In the genomic region with DNA sequence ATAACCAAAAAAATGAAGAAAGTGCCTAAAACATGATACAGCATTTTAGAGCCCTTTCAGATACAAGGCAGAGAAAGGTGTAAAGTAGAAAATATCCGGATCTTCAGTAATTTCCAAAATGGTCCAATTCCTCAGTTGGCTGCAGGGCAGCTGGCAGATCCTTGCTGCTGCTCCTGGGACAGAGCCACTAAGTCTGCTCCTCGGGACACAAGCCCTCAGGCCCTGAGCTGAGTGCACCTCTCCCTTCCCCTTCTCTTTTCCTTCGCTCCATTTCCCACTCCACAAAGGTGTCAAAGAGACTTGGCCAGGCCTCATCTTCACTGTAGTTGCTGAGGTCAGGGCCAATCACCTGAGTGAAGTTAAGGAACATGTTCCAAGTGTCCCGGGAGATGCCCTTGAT, we compare ENCODE assay signal across 23 cellular contexts. TPM values are rescaled to one million over a fixed set of nuclear protein-coding genes. Genes with fewer than 3 reads are reported as not detected.
DNase-seq lines count a peak whose midpoint lies in the region; ATAC-seq, FAIRE-seq and TF ChIP-seq lines count a peak whose summit lies in the region.
"Had no signal": no experiment of that assay in that cellular context is flagged by ENCODE, and none has a peak within 500 bp of the region (broad histone marks: within the 10 kb centered on the region; RNA-seq: fewer than 3 reads in every experiment).

No MANE protein-coding gene starts in this region.

- TF ChIP-seq EP300 in esophagus muscularis mucosa (IDR thresholded peaks at IDR 0.05), result no peak

- H3K4me3 Mint-ChIP-seq in HFFc6, result no peak overlapping the region
- H3K4me3 Mint-ChIP-seq: activated naive CD4-positive, alpha-beta T cell treated with anti-CD3 and anti-CD28 coated beads, Interleukin-2, amount 50 U/mL, for 24 hours; CD4-positive, CD25-positive, alpha-beta regulatory T cell; stimulated activated naive CD8-positive, alpha-beta T cell treated with anti-CD3 and anti-CD28 coated beads, Interleukin-15, Interleukin-2, amounts not matched to agents 100 ng/mL and 50 ng/mL, for 24 hours had no signal

- WGBS in heart right ventricle, 2 donors, result 37 to 51% methylated on average over 4 of the region's 4 CpGs
- WGBS in lower leg skin, 2 donors, result 35 to 36% methylated on average over 4 of the region's 4 CpGs
- WGBS in esophagus muscularis mucosa, result 60% methylated on average over 3 of the region's 4 CpGs

- no peak for FAIRE-seq in frontal cortex (lab: Jason Lieb, UNC)
- FAIRE-seq: GM12891, urothelium cell line had no signal

- H3K9me3 ChIP-seq in heart right ventricle (no peaks in the 10 kb centered on the region), esophagus muscularis mucosa (no peaks in the 10 kb centered on the region)
- H3K9me3 ChIP-seq: left lung had no signal

- H3K4me1 ChIP-seq in heart right ventricle (peaks cover 6 to 60% (median 45%) of the 10 kb centered on the region in 9 donors), esophagus muscularis mucosa (peaks cover 37 to 51% (median 48%) of the 10 kb centered on the region in 4 donors)

- H3K36me3 ChIP-seq in heart right ventricle (peaks cover 0 to 73% (median 0%) of the 10 kb centered on the region in 9 donors), esophagus muscularis mucosa (peaks cover 12 to 56% (median 40%) of the 10 kb centered on the region in 4 donors)

- intact Hi-C loops in heart right ventricle (cut with DNase I), result loop anchor here in 2 of 10 donors (5.0 to 10.0 kb wide), 3 partner anchors 43 to 145 kb away; a partner anchor contains a TSS
- intact Hi-C loops in sciatic nerve (cut with DNase I), result loop anchor here (10.0 kb wide), 1 partner anchor 125 kb away; no protein-coding TSS in a partner anchor
- intact Hi-C loops in lower leg skin (cut with DNase I; ENCODE audit: low total_unique reads), result no loop called here
- intact Hi-C loops in esophagus muscularis mucosa (cut with DNase I), result no loop called here

- TF ChIP-seq CTCF in HFFc6 (IDR thresholded peaks at IDR 0.05), result no peak
- TF ChIP-seq CTCF in heart right ventricle (IDR thresholded peaks at IDR 0.05), result no peak
- TF ChIP-seq CTCF in lower leg skin (IDR thresholded peaks at IDR 0.05), result no peak
- no peak for TF ChIP-seq CTCF in esophagus muscularis mucosa (IDR thresholded peaks at IDR 0.05)

- H3K27me3 ChIP-seq in heart right ventricle, result no peaks in the 10 kb centered on the region
- H3K27me3 ChIP-seq in esophagus muscularis mucosa, result no peaks in the 10 kb centered on the region
- H3K27me3 ChIP-seq: left lung had no signal

- TF ChIP-seq POLR2A in lower leg skin (IDR thresholded peaks at IDR 0.05) (no peak), esophagus muscularis mucosa (IDR thresholded peaks at IDR 0.05; ENCODE audit: low read depth) (no peak)

- H3K9me3 Mint-ChIP-seq in HFFc6, result no peaks in the 10 kb centered on the region
- H3K9me3 Mint-ChIP-seq: activated naive CD4-positive, alpha-beta T cell treated with anti-CD3 and anti-CD28 coated beads, Interleukin-2, amount 50 U/mL, for 24 hours; CD4-positive, CD25-positive, alpha-beta regulatory T cell; stimulated activated naive CD8-positive, alpha-beta T cell treated with anti-CD3 and anti-CD28 coated beads, Interleukin-15, Interleukin-2, amounts not matched to agents 100 ng/mL and 50 ng/mL, for 24 hours had no signal

- ATAC-seq in heart right ventricle (peak in 5 of 8 donors; percentile 28 to 36 (median 32)), sciatic nerve (peak; percentile 45)
- ATAC-seq: left lung, SK-N-SH treated with all-trans-retinoic acid at 6 μM for 48 hours had no signal

- H3K27me3 Mint-ChIP-seq in HFFc6 (ENCODE audit: insufficient read depth), result peaks cover 2% of the 10 kb centered on the region; the same call in 1 of the 2 replicates
- H3K27me3 Mint-ChIP-seq: activated naive CD4-positive, alpha-beta T cell treated with anti-CD3 and anti-CD28 coated beads, Interleukin-2, amount 50 U/mL, for 24 hours; CD4-positive, CD25-positive, alpha-beta regulatory T cell; stimulated activated naive CD8-positive, alpha-beta T cell treated with anti-CD3 and anti-CD28 coated beads, Interleukin-15, Interleukin-2, amounts not matched to agents 100 ng/mL and 50 ng/mL, for 24 hours had no signal

- DNase-seq in HFFc6, result no peak
- peak in 2 of 61 donors; percentile 9 to 13 for DNase-seq in caudate nucleus (lab: John Stamatoyannopoulos, UW)
- DNase-seq in heart right ventricle, result no peak
- DNase-seq in sciatic nerve (ENCODE audit: low spot score), result no peak
- no peak for DNase-seq in frontal cortex (ENCODE audit: low spot score in 2 of 2)
- DNase-seq in lower leg skin (ENCODE audit: low spot score in 2 of 2), result no peak
- DNase-seq in stimulated activated CD4-positive, alpha-beta T cell treated with anti-CD3 and anti-CD28 coated beads, Interleukin-2, amount 100 ng/mL, for 24 hours, result no peak
- no peak for DNase-seq in esophagus muscularis mucosa (ENCODE audit: extremely low spot score)
- DNase-seq: activated CD4-positive, CD25-positive, alpha-beta regulatory T cell treated with anti-CD3 and anti-CD28 coated beads, Interleukin-2, amount 50 U/mL, for 72 hours; activated T-cell treated with anti-CD3 and anti-CD28 coated beads, Interleukin-2, amount 50 U/mL, for 48 hours; CD4-positive, CD25-positive, alpha-beta regulatory T cell; erythroblast; left lung; NCI-H1048; NCI-H2081 treated with DMSO at 0.1 percent for 48 hours; NCI-H510A; T-helper 9 cell had no signal

- no peak overlapping the region for H3K4me3 ChIP-seq in heart right ventricle
- H3K4me3 ChIP-seq in lower leg skin (ENCODE audit: low read depth, poor library complexity, severe bottlenecking), result no peak overlapping the region
- no peak overlapping the region for H3K4me3 ChIP-seq in esophagus muscularis mucosa
- H3K4me3 ChIP-seq: left lung had no signal

- peaks cover 38% of the 10 kb centered on the region for H3K4me1 Mint-ChIP-seq in HFFc6 (ENCODE audit: low read depth)

- H3K27ac Mint-ChIP-seq in HFFc6, result peak overlapping the region; percentile 68; the same call in 1 of the 2 replicates
- H3K27ac Mint-ChIP-seq: activated naive CD4-positive, alpha-beta T cell treated with anti-CD3 and anti-CD28 coated beads, Interleukin-2, amount 50 U/mL, for 24 hours; stimulated activated naive CD8-positive, alpha-beta T cell treated with anti-CD3 and anti-CD28 coated beads, Interleukin-15, Interleukin-2, amounts not matched to agents 100 ng/mL and 50 ng/mL, for 24 hours had no signal

- H3K36me3 Mint-ChIP-seq in HFFc6 (ENCODE audit: low read depth), result peaks cover 62% of the 10 kb centered on the region

- H3K27ac ChIP-seq in caudate nucleus (ENCODE audit: low read depth, low read length) (peak overlapping the region; percentile 64), heart right ventricle (peak overlapping the region in 9 of 10 donors; percentile 3 to 84 (median 53)), esophagus muscularis mucosa (replicated peaks in 1 of 4) (peak overlapping the region in 2 of 4 donors; percentile 23 to 44)
- H3K27ac ChIP-seq: KMS-11 had no signal

RNA-seq across cellular contexts. Expression of a gene that starts 40.5 kb away (rescaled TPM):
- 10 to 100 TPM; 29.2 to 41.0 (median 32.1) TPM for total RNA-seq in HFFc6 (2021; fragmentation: NEBNext Ultra II Directional; extraction: Animal tissue kit (Norgen Biotek cat#: 25700))
- 10 to 100 TPM in 6 of 10 donors, 1 to 10 TPM in 4; 7.8 to 32.6 (median 11.2) TPM for total RNA-seq in heart right ventricle
- polyA plus RNA-seq in heart right ventricle, result 1 to 10 TPM; 3.4 to 4.2 TPM
- 30.7 TPM for total RNA-seq in sciatic nerve
- total RNA-seq in frontal cortex, result 18.8 TPM
- 10 to 100 TPM; 18.2 to 20.8 (median 18.3) TPM for total RNA-seq in lower leg skin
- total RNA-seq in esophagus muscularis mucosa, result 10 to 100 TPM; 18.3 to 37.4 (median 27.8) TPM

RNA-seq across cellular contexts. Expression of a gene that starts 40.9 kb away (rescaled TPM):
- total RNA-seq in HFFc6 (2021; fragmentation: NEBNext Ultra II Directional; extraction: Animal tissue kit (Norgen Biotek cat#: 25700)), result 10 to 100 TPM; 22.2 to 28.4 (median 25.8) TPM
- total RNA-seq in heart right ventricle, result 10 to 100 TPM; 37.4 to 69.1 (median 48.9) TPM
- 10 to 100 TPM; 59.9 to 69.4 TPM for polyA plus RNA-seq in heart right ventricle
- 25.6 TPM for total RNA-seq in sciatic nerve
- 53.0 TPM for total RNA-seq in frontal cortex
- 10 to 100 TPM; 24.3 to 27.3 (median 25.5) TPM for total RNA-seq in lower leg skin
- total RNA-seq in esophagus muscularis mucosa, result 10 to 100 TPM; 38.9 to 69.2 (median 46.4) TPM

RNA-seq across cellular contexts. Expression of a gene that starts 53.4 kb away (rescaled TPM):
- 10 to 100 TPM in 3 of 6 experiments, 1 to 10 TPM in 3; 4.9 to 12.2 (median 9.6) TPM for total RNA-seq in HFFc6 (2021; fragmentation: NEBNext Ultra II Directional; extraction: Animal tissue kit (Norgen Biotek cat#: 25700))
- 1 to 10 TPM; 3.1 to 6.9 (median 5.2) TPM for total RNA-seq in heart right ventricle
- 1 to 10 TPM; 2.0 to 2.6 TPM for polyA plus RNA-seq in heart right ventricle
- 2.5 TPM for total RNA-seq in sciatic nerve
- 7.7 TPM for total RNA-seq in frontal cortex
- 10 to 100 TPM in 1 of 4 donors, 1 to 10 TPM in 3; 2.0 to 10.6 (median 6.2) TPM for total RNA-seq in lower leg skin
- total RNA-seq in esophagus muscularis mucosa, result 1 to 10 TPM; 2.0 to 4.9 (median 2.7) TPM

RNA-seq across cellular contexts. Expression of a gene that starts 53.4 kb away (rescaled TPM):
- 10 to 100 TPM; 10.6 to 16.1 (median 13.1) TPM for total RNA-seq in HFFc6 (2021; fragmentation: NEBNext Ultra II Directional; extraction: Animal tissue kit (Norgen Biotek cat#: 25700))
- total RNA-seq in heart right ventricle (10 to 100 TPM in 8 of 10 donors, 1 to 10 TPM in 2; 8.1 to 13.6 (median 12.0) TPM), sciatic nerve (16.5 TPM), frontal cortex (22.0 TPM), lower leg skin (10 to 100 TPM in 3 of 4 donors, 1 to 10 TPM in 1; 6.7 to 15.5 (median 12.0) TPM), esophagus muscularis mucosa (10 to 100 TPM in 3 of 4 donors, 1 to 10 TPM in 1; 8.3 to 21.2 (median 13.6) TPM)
- 10 to 100 TPM in 1 of 2 donors, 1 to 10 TPM in 1; 3.2 to 10.6 TPM for polyA plus RNA-seq in heart right ventricle
